ENCODE assay signal across 1 cellular context in the genomic region with DNA sequence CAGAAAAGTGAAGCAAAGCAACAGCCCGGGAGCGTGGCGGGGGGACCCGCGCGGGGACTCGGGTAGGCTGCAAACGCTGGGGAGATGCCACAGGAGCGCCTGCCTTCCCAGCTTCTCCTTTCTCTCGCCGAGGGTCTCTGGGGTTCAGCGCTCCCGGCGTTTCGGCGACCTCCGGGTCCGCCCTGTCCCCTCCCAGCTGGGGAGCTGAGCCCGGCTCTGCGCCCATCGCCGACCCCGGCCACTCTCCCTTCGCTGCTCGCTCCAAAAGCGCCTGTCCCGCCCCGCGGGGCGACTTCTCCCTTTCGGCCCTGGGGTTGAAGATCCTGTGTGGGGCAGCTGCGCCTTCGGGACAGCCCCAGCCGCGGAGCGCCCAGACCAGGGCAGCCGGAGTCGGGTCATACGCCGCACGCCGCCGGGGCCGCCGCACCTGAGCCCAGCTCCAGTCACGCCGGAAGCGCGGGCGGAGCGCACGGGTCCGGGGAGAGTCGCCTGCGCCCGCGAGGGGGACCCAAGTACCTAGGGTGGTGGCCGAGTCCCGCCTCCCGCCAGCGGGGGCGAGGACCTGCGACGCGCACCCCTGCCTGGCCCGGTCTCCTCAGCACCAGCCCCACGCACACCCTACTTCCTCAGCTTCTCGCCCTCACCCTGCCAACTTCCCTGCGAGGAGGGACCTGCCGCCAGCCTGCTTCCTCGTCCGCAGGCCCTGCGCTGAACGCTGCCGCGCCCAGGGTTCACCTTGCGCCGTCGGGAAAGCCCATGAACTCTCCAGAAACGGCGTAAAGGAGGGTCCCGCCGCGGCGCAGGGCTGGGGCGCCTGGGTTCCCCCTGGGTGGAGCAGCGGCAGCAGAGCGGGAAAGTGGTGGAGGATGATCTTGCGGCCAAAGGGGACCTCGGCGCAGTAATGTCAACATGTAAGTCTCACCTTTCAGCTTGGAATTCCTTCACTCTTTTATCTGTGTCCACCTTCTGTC.
A peak's percentile ranks its signal among the peaks of the same experiment; 100 is the strongest.
TF ChIP-seq lines count a peak whose summit lies in the region.

ADGRG6 (plus strand) TSS at position 587 of the 971 bp plus-strand sequence; CDS start at position 910, 323 bp downstream.

TF ChIP-seq in HepG2, 621 proteins besides CTCF, POLR2A, EP300 and RAD21 (continued from another document and continues in another):
- TF ChIP-seq ZNF510 (CRISPR knock-in tag; IDR thresholded peaks at IDR 0.05; ENCODE audit: low read depth) = peak; percentile 36; the same call in 1 of the 2 replicates
- TF ChIP-seq SYNCRIP (IDR thresholded peaks at IDR 0.05; ENCODE audit: insufficient read depth, low read depth, low read length) = no peak
- TF ChIP-seq ZNF766 (CRISPR knock-in tag; IDR thresholded peaks at IDR 0.05; ENCODE audit: borderline replicate concordance) = peak; percentile 86; the same call in 1 of the 2 replicates
- TF ChIP-seq FOXC1 (CRISPR knock-in tag; IDR thresholded peaks at IDR 0.05; ENCODE audit: borderline replicate concordance) = peak; percentile 95
- TF ChIP-seq, protein P1, sequence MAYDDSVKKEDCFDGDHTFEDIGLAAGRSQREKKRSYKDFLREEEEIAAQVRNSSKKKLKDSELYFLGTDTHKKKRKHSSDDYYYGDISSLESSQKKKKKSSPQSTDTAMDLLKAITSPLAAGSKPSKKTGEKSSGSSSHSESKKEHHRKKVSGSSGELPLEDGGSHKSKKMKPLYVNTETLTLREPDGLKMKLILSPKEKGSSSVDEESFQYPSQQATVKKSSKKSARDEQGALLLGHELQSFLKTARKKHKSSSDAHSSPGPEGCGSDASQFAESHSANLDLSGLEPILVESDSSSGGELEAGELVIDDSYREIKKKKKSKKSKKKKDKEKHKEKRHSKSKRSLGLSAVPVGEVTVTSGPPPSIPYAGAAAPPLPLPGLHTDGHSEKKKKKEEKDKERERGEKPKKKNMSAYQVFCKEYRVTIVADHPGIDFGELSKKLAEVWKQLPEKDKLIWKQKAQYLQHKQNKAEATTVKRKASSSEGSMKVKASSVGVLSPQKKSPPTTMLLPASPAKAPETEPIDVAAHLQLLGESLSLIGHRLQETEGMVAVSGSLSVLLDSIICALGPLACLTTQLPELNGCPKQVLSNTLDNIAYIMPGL (CRISPR knock-in tag; IDR thresholded peaks at IDR 0.05; ENCODE audit: borderline replicate concordance in 1 of 2, low read depth in 1 of 2) = peak; percentile 98 to 99; a peak in 3 of 4 replicates
- no peak for TF ChIP-seq SRSF1 (optimal IDR thresholded peaks at IDR 0.05; ENCODE audit: low read depth, low read length)
- TF ChIP-seq ZBTB39 (CRISPR knock-in tag; IDR thresholded peaks at IDR 0.05) = peak; percentile 96; the same call in 1 of the 2 replicates
- TF ChIP-seq HNRNPUL1 (IDR thresholded peaks at IDR 0.05; ENCODE audit: low read depth, low read length) = 0 out of 2 replicates have a peak, but pooled peaks have one; percentile 65
- TF ChIP-seq ZNF891 (CRISPR knock-in tag; IDR thresholded peaks at IDR 0.05) = peak; percentile 94; the same call in 1 of the 2 replicates
- TF ChIP-seq ZMAT3 (CRISPR knock-in tag; conservative IDR thresholded peaks at IDR 0.05) = peak; percentile 99
- peak; percentile 48; the same call in 1 of the 2 replicates for TF ChIP-seq ZNF83 (CRISPR knock-in tag; IDR thresholded peaks at IDR 0.05; ENCODE audit: borderline replicate concordance)
- TF ChIP-seq, protein P2, sequence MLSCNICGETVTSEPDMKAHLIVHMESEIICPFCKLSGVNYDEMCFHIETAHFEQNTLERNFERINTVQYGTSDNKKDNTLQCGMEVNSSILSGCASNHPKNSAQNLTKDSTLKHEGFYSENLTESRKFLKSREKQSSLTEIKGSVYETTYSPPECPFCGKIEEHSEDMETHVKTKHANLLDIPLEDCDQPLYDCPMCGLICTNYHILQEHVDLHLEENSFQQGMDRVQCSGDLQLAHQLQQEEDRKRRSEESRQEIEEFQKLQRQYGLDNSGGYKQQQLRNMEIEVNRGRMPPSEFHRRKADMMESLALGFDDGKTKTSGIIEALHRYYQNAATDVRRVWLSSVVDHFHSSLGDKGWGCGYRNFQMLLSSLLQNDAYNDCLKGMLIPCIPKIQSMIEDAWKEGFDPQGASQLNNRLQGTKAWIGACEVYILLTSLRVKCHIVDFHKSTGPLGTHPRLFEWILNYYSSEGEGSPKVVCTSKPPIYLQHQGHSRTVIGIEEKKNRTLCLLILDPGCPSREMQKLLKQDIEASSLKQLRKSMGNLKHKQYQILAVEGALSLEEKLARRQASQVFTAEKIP (CRISPR knock-in tag; IDR thresholded peaks at IDR 0.05; ENCODE audit: borderline replicate concordance) = no peak
- TF ChIP-seq FIP1L1 (IDR thresholded peaks at IDR 0.05; ENCODE audit: borderline replicate concordance, insufficient read depth, low read depth, low read length) = no peak; the same call in 1 of the 2 replicates
- TF ChIP-seq AHR (CRISPR knock-in tag; IDR thresholded peaks at IDR 0.05) = no peak
- TF ChIP-seq, protein P3, sequence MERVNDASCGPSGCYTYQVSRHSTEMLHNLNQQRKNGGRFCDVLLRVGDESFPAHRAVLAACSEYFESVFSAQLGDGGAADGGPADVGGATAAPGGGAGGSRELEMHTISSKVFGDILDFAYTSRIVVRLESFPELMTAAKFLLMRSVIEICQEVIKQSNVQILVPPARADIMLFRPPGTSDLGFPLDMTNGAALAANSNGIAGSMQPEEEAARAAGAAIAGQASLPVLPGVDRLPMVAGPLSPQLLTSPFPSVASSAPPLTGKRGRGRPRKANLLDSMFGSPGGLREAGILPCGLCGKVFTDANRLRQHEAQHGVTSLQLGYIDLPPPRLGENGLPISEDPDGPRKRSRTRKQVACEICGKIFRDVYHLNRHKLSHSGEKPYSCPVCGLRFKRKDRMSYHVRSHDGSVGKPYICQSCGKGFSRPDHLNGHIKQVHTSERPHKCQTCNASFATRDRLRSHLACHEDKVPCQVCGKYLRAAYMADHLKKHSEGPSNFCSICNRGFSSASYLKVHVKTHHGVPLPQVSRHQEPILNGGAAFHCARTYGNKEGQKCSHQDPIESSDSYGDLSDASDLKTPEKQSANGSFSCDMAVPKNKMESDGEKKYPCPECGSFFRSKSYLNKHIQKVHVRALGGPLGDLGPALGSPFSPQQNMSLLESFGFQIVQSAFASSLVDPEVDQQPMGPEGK (CRISPR knock-in tag; IDR thresholded peaks at IDR 0.05) = peak; percentile 96
- TF ChIP-seq ZNF746 (CRISPR knock-in tag; IDR thresholded peaks at IDR 0.05) = peak; percentile 92; the same call in 1 of the 2 replicates
- no peak for TF ChIP-seq CC2D1A (CRISPR knock-in tag; IDR thresholded peaks at IDR 0.05)
- TF ChIP-seq MLXIP (CRISPR knock-in tag; IDR thresholded peaks at IDR 0.05; ENCODE audit: borderline replicate concordance) = no peak
- peak; percentile 88 for TF ChIP-seq KDM4B (CRISPR knock-in tag; IDR thresholded peaks at IDR 0.05)
- peak; percentile 93; the same call in 1 of the 2 replicates for TF ChIP-seq ELK4 (CRISPR knock-in tag; IDR thresholded peaks at IDR 0.05; ENCODE audit: borderline replicate concordance)
- peak; percentile 92 for TF ChIP-seq KLF6 (CRISPR knock-in tag; IDR thresholded peaks at IDR 0.05)
- peak; percentile 80 for TF ChIP-seq HOXA5 (CRISPR knock-in tag; IDR thresholded peaks at IDR 0.05)
- TF ChIP-seq ASH2L (IDR thresholded peaks at IDR 0.05; ENCODE audit: insufficient read length, low read depth, low read length) = peak; percentile 98
- no peak for TF ChIP-seq PBX2 (CRISPR knock-in tag; IDR thresholded peaks at IDR 0.05)
- no peak for TF ChIP-seq ZNF562 (CRISPR knock-in tag; IDR thresholded peaks at IDR 0.05; ENCODE audit: borderline replicate concordance)
- TF ChIP-seq ZNF7 (CRISPR knock-in tag; IDR thresholded peaks at IDR 0.05) = no peak
- TF ChIP-seq TOPORS (CRISPR knock-in tag; IDR thresholded peaks at IDR 0.05) = peak; percentile 94
- no peak for TF ChIP-seq TCF7L2 (IDR thresholded peaks at IDR 0.05; ENCODE audit: low read depth, low read length)
- no peak; the same call in 1 of the 2 replicates for TF ChIP-seq RARG (CRISPR knock-in tag; IDR thresholded peaks at IDR 0.05; ENCODE audit: low read depth)
- peak; percentile 68; the same call in 1 of the 2 replicates for TF ChIP-seq EEA1 (CRISPR knock-in tag; IDR thresholded peaks at IDR 0.05; ENCODE audit: borderline replicate concordance)
- peak; percentile 81 for TF ChIP-seq ZNF772 (CRISPR knock-in tag; IDR thresholded peaks at IDR 0.05)
- peak; percentile 38 for TF ChIP-seq RBM22 (optimal IDR thresholded peaks at IDR 0.05; ENCODE audit: low read length)
- TF ChIP-seq TSC22D2 (CRISPR knock-in tag; IDR thresholded peaks at IDR 0.05; ENCODE audit: borderline replicate concordance) = peak; percentile 96
- no peak for TF ChIP-seq LCORL (IDR thresholded peaks at IDR 0.05)
- peak; percentile 93 for TF ChIP-seq LCORL (CRISPR knock-in tag; IDR thresholded peaks at IDR 0.05)
- no peak for TF ChIP-seq MAFG (CRISPR knock-in tag; IDR thresholded peaks at IDR 0.05)
- 0 out of 2 replicates have a peak, but pooled peaks have one; percentile 45 for TF ChIP-seq ZNF20 (CRISPR knock-in tag; IDR thresholded peaks at IDR 0.05)
- no peak for TF ChIP-seq RELA (CRISPR knock-in tag; IDR thresholded peaks at IDR 0.05)
- peak; percentile 96 for TF ChIP-seq ZBTB7A (CRISPR knock-in tag; IDR thresholded peaks at IDR 0.05)
- peak; percentile 97 for TF ChIP-seq HNRNPLL (IDR thresholded peaks at IDR 0.05; ENCODE audit: low read depth, low read length, poor library complexity, severe bottlenecking)
- TF ChIP-seq, protein P4, sequence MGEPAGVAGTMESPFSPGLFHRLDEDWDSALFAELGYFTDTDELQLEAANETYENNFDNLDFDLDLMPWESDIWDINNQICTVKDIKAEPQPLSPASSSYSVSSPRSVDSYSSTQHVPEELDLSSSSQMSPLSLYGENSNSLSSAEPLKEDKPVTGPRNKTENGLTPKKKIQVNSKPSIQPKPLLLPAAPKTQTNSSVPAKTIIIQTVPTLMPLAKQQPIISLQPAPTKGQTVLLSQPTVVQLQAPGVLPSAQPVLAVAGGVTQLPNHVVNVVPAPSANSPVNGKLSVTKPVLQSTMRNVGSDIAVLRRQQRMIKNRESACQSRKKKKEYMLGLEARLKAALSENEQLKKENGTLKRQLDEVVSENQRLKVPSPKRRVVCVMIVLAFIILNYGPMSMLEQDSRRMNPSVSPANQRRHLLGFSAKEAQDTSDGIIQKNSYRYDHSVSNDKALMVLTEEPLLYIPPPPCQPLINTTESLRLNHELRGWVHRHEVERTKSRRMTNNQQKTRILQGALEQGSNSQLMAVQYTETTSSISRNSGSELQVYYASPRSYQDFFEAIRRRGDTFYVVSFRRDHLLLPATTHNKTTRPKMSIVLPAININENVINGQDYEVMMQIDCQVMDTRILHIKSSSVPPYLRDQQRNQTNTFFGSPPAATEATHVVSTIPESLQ (CRISPR knock-in tag; conservative IDR thresholded peaks at IDR 0.05) = peak; percentile 85; the same call in 1 of the 2 replicates
- TF ChIP-seq ZNF782 (CRISPR knock-in tag; IDR thresholded peaks at IDR 0.05; ENCODE audit: borderline replicate concordance) = peak; percentile 94; the same call in 1 of the 2 replicates
